In the genomic region with DNA sequence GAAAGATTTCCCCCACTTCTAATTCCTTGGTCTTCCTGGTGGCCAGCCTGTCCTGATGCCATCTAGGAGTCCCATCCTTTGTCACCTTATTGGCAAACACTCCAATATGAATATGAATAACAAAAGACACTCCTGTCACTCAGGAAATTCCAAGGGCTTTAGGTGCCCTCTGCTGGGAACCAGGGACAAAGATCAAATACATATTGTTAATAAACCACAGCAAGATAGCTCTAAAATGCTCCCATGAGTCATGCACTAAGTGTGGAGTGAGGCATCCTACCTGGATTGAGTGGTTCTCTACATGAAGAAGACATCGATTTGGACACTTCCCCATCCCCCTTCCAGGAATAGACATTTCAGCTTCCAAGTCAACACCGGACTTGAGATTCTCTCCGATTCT, we compare ENCODE assay signal across 23 cellular contexts.
DNase-seq lines count a peak whose midpoint lies in the region; ATAC-seq and TF ChIP-seq lines count a peak whose summit lies in the region.
"Had no signal": no experiment of that assay in that cellular context is flagged by ENCODE, and none has a peak within 500 bp of the region (broad histone marks: within the 10 kb centered on the region; RNA-seq: fewer than 3 reads in every experiment).

No MANE protein-coding gene starts in this region.

- H3K9me2 ChIP-seq in OCI-LY7 (ENCODE audit: insufficient read depth, low read length), result no peaks in the 10 kb centered on the region

- no peak for ATAC-seq in left lobe of liver
- ATAC-seq in stimulated activated memory B cell treated with anti-CD40 and anti-IgM and Interleukin-4, amounts not matched to agents 10 μg/mL and 1 μg/mL and 100 μg/mL, for 72 hours, result no peak
- no peak for ATAC-seq in activated T-helper 17 cell treated with anti-CD3 and anti-CD28 coated beads, Interleukin-2, amount 50 U/mL, for 72 hours (replicated peaks)
- ATAC-seq: K562 had no signal

- POLR2A ChIA-PET in OCI-LY7 (lab: Charles Lee), result no interaction called here

- H3K27ac ChIP-seq in OCI-LY7 (ENCODE audit: low read depth, low read length, poor library complexity, severe bottlenecking), result no peak overlapping the region
- H3K27ac ChIP-seq: BLaER1 treated with 17β-estradiol and CSF1 and Interleukin-3, amounts not matched to agents 10 nM and 100 nM; breast epithelium; colonic mucosa; esophagus squamous epithelium; left ventricle myocardium inferior; pancreas had no signal

- H3K36me3 ChIP-seq in OCI-LY7 (ENCODE audit: insufficient read depth, low read length), result no peaks in the 10 kb centered on the region
- H3K36me3 ChIP-seq: BLaER1 treated with 17β-estradiol and CSF1 and Interleukin-3, amounts not matched to agents 10 nM and 100 nM; breast epithelium; colonic mucosa; esophagus squamous epithelium; left ventricle myocardium inferior; pancreas had no signal

- no peaks in the 10 kb centered on the region for H3K27me3 Mint-ChIP-seq in stimulated activated memory B cell treated with anti-CD40 and anti-IgM and Interleukin-4, amounts not matched to agents 10 μg/mL and 1 μg/mL and 100 μg/mL, for 72 hours
- H3K27me3 Mint-ChIP-seq in activated T-helper 17 cell treated with anti-CD3 and anti-CD28 coated beads, Interleukin-2, amount 50 U/mL, for 72 hours, result peaks cover 3% of the 10 kb centered on the region
- H3K27me3 Mint-ChIP-seq: activated naive CD4-positive, alpha-beta T cell treated with anti-CD3 and anti-CD28 coated beads, Interleukin-2, amount 10 ng/mL, durations not matched to agents 7 days and 5 days had no signal

- intact Hi-C loops in OCI-LY7 (cut with micrococcal nuclease; ENCODE audit: unreplicated experiment), result no loop called here

- H3K4me3 ChIP-seq in OCI-LY7 (ENCODE audit: low read depth, low read length, poor library complexity, severe bottlenecking), result no peak overlapping the region
- H3K4me3 ChIP-seq: BLaER1 treated with 17β-estradiol and CSF1 and Interleukin-3, amounts not matched to agents 10 nM and 100 nM; breast epithelium; colonic mucosa; esophagus squamous epithelium; K562; left ventricle myocardium inferior; pancreas had no signal

- no peaks in the 10 kb centered on the region for H3K36me3 Mint-ChIP-seq in stimulated activated memory B cell treated with anti-CD40 and anti-IgM and Interleukin-4, amounts not matched to agents 10 μg/mL and 1 μg/mL and 100 μg/mL, for 72 hours
- no peaks in the 10 kb centered on the region for H3K36me3 Mint-ChIP-seq in activated T-helper 17 cell treated with anti-CD3 and anti-CD28 coated beads, Interleukin-2, amount 50 U/mL, for 72 hours (ENCODE audit: low read depth)
- H3K36me3 Mint-ChIP-seq: activated naive CD4-positive, alpha-beta T cell treated with anti-CD3 and anti-CD28 coated beads, Interleukin-2, amount 10 ng/mL, durations not matched to agents 7 days and 5 days had no signal

- H4K20me1 ChIP-seq in OCI-LY7 (ENCODE audit: insufficient read depth, low read length), result no peaks in the 10 kb centered on the region
- H4K20me1 ChIP-seq: BLaER1 treated with 17β-estradiol and CSF1 and Interleukin-3, amounts not matched to agents 10 nM and 100 nM had no signal

- CTCF ChIA-PET in OCI-LY7 (lab: Charles Lee; ENCODE audit: unreplicated experiment), result no interaction called here

- no peak overlapping the region for H2AFZ ChIP-seq in OCI-LY7 (ENCODE audit: low read length)

- no peaks in the 10 kb centered on the region for H3K79me2 ChIP-seq in OCI-LY7 (ENCODE audit: insufficient read depth, low read depth, low read length)

- no peaks in the 10 kb centered on the region for H3K4me1 Mint-ChIP-seq in stimulated activated memory B cell treated with anti-CD40 and anti-IgM and Interleukin-4, amounts not matched to agents 10 μg/mL and 1 μg/mL and 100 μg/mL, for 72 hours
- H3K4me1 Mint-ChIP-seq in activated T-helper 17 cell treated with anti-CD3 and anti-CD28 coated beads, Interleukin-2, amount 50 U/mL, for 72 hours, result no peaks in the 10 kb centered on the region
- H3K4me1 Mint-ChIP-seq: activated naive CD4-positive, alpha-beta T cell treated with anti-CD3 and anti-CD28 coated beads, Interleukin-2, amount 10 ng/mL, durations not matched to agents 7 days and 5 days; nephron had no signal

- 0 out of 2 replicates have a peak, but pooled peaks have one; percentile 18 for TF ChIP-seq CTCF in OCI-LY7 (conservative IDR thresholded peaks at IDR 0.05; ENCODE audit: low read length)

- peaks cover 7% of the 10 kb centered on the region for H3K9me3 Mint-ChIP-seq in stimulated activated memory B cell treated with anti-CD40 and anti-IgM and Interleukin-4, amounts not matched to agents 10 μg/mL and 1 μg/mL and 100 μg/mL, for 72 hours
- peaks cover 4% of the 10 kb centered on the region for H3K9me3 Mint-ChIP-seq in activated T-helper 17 cell treated with anti-CD3 and anti-CD28 coated beads, Interleukin-2, amount 50 U/mL, for 72 hours

- H3K4me3 Mint-ChIP-seq in stimulated activated memory B cell treated with anti-CD40 and anti-IgM and Interleukin-4, amounts not matched to agents 10 μg/mL and 1 μg/mL and 100 μg/mL, for 72 hours, result no peak overlapping the region
- no peak overlapping the region for H3K4me3 Mint-ChIP-seq in activated T-helper 17 cell treated with anti-CD3 and anti-CD28 coated beads, Interleukin-2, amount 50 U/mL, for 72 hours
- H3K4me3 Mint-ChIP-seq: activated naive CD4-positive, alpha-beta T cell treated with anti-CD3 and anti-CD28 coated beads, Interleukin-2, amount 10 ng/mL, durations not matched to agents 7 days and 5 days; nephron had no signal

- peak; percentile 46 for DNase-seq in DMS153 (lab: John Stamatoyannopoulos, UW)
- DNase-seq in LHCN-M2 (ENCODE audit: low read depth), result peak; percentile 28
- no peak for DNase-seq in OCI-LY7 (ENCODE audit: low spot score)
- peak; percentile 3 for DNase-seq in left lobe of liver (ENCODE audit: low spot score)
- DNase-seq in stimulated activated CD4-positive, alpha-beta T cell treated with anti-CD3 and anti-CD28 coated beads, Interleukin-2, amount 100 ng/mL, for 48 hours, result no peak
- no peak for DNase-seq in NCI-H1048 (lab: John Stamatoyannopoulos, UW)
- DNase-seq: activated naive CD4-positive, alpha-beta T cell treated with anti-CD3 and anti-CD28 coated beads, Interleukin-2, amount 10 ng/mL, durations not matched to agents 7 days and 5 days; amygdala; colonic mucosa; esophagus squamous epithelium; hippocampal formation; left ventricle myocardium inferior; NCI-H1930; NCI-H526 treated with DMSO at 0.1 percent for 48 hours; pancreas; stimulated activated CD4-positive, alpha-beta T cell treated with anti-CD3 and anti-CD28 coated beads, Interleukin-4, amount 100 ng/mL, for 4 hours; stimulated activated naive CD4-positive, alpha-beta T cell treated with Interleukin-2 at 50 U/mL for 16 hours had no signal

- BruUV-seq in OCI-LY7 (replicated peaks; lab: Mats Ljungman, UMichigan), result no TSS peak

- peaks cover 22% of the 10 kb centered on the region; the same call in 1 of the 2 replicates for H3K9me3 ChIP-seq in OCI-LY7 (ENCODE audit: low read length)
- H3K9me3 ChIP-seq: colonic mucosa, pancreas had no signal

- H3K27ac Mint-ChIP-seq in stimulated activated memory B cell treated with anti-CD40 and anti-IgM and Interleukin-4, amounts not matched to agents 10 μg/mL and 1 μg/mL and 100 μg/mL, for 72 hours, result no peak overlapping the region
- H3K27ac Mint-ChIP-seq in activated T-helper 17 cell treated with anti-CD3 and anti-CD28 coated beads, Interleukin-2, amount 50 U/mL, for 72 hours, result no peak overlapping the region
- H3K27ac Mint-ChIP-seq: activated naive CD4-positive, alpha-beta T cell treated with anti-CD3 and anti-CD28 coated beads, Interleukin-2, amount 10 ng/mL, durations not matched to agents 7 days and 5 days; nephron had no signal

- H3K4me2 ChIP-seq in OCI-LY7 (ENCODE audit: low read length), result no peak overlapping the region
- H3K4me2 ChIP-seq: BLaER1 treated with 17β-estradiol and CSF1 and Interleukin-3, amounts not matched to agents 10 nM and 100 nM had no signal

- no peaks in the 10 kb centered on the region for H3K4me1 ChIP-seq in OCI-LY7 (ENCODE audit: insufficient read depth, low read length, poor library complexity, severe bottlenecking)
- H3K4me1 ChIP-seq: BLaER1 treated with 17β-estradiol and CSF1 and Interleukin-3, amounts not matched to agents 10 nM and 100 nM; breast epithelium; colonic mucosa; esophagus squamous epithelium; left ventricle myocardium inferior; pancreas had no signal

Comparison
In these comparisons a context has a peak if more than half of its experiments do, and no peak if none do; other contexts are left out.
1. DNase-seq: peak in DMS153 (single experiment), LHCN-M2 (single experiment) and left lobe of liver (single experiment); none in OCI-LY7 (single experiment), stimulated activated CD4-positive, alpha-beta T cell treated with anti-CD3 and anti-CD28 coated beads, Interleukin-2, amount 100 ng/mL, for 48 hours (0 of 2) and NCI-H1048 (single experiment).